12 cellular contexts compared by ENCODE assay signal in genomic region chr10:72075184-72076115, GRCh38. TPM values are rescaled to one million over a fixed set of nuclear protein-coding genes. Genes with fewer than 3 reads are reported as not detected.
A peak's percentile ranks its signal among the peaks of the same experiment; 100 is the strongest.
DNase-seq lines count a peak whose midpoint lies in the region; ATAC-seq and TF ChIP-seq lines count a peak whose summit lies in the region.
"Had no signal": no experiment of that assay in that cellular context is flagged by ENCODE, and none has a peak within 500 bp of the region (broad histone marks: within the 10 kb centered on the region; RNA-seq: fewer than 3 reads in every experiment).

No MANE protein-coding gene starts in this region.

- ATAC-seq in naive thymus-derived CD4-positive, alpha-beta T cell, result no peak

- H3K27me3 ChIP-seq in naive thymus-derived CD4-positive, alpha-beta T cell (ENCODE audit: control insufficient read depth in 2 of 2, insufficient read depth in 2 of 2, low read length in 2 of 2), result no peaks in the 10 kb centered on the region
- H3K27me3 ChIP-seq in sigmoid colon, result peaks cover 0 to 4% (median 0%) of the 10 kb centered on the region in 3 donors

- POLR2A ChIA-PET in naive thymus-derived CD4-positive, alpha-beta T cell (lab: Charles Lee), result interaction anchor here (0.6 to 1.9 kb wide), 10 partner anchors 8 to 285 kb away, joined by 3 to 9 read pairs (median 4); no protein-coding TSS in a partner anchor

- TF ChIP-seq CTCF in Calu3 (IDR thresholded peaks at IDR 0.05; ENCODE audit: unreplicated experiment) (no peak), sigmoid colon (IDR thresholded peaks at IDR 0.05) (no peak)

- H3K9me3 ChIP-seq in naive thymus-derived CD4-positive, alpha-beta T cell (ENCODE audit: control insufficient read depth in 2 of 3, low read length in 3 of 3), result no peaks in the 10 kb centered on the region
- no peaks in the 10 kb centered on the region for H3K9me3 ChIP-seq in sigmoid colon

- no peak for TF ChIP-seq POLR2A in sigmoid colon (IDR thresholded peaks at IDR 0.05)

- BruUV-seq in Calu3 (replicated peaks; lab: Mats Ljungman, UMichigan), result no TSS peak

- no peaks in the 10 kb centered on the region for H3K9me3 Mint-ChIP-seq in T-helper 1 cell treated with Interleukin-12 subunit alpha and Interleukin-12 subunit beta and Interleukin-4 antibody, amounts not matched to agents 30 μg/mL and 1 μg/mL, for 36 hours
- no peaks in the 10 kb centered on the region for H3K9me3 Mint-ChIP-seq in Calu3 (ENCODE audit: low read depth, unreplicated experiment)
- no peaks in the 10 kb centered on the region for H3K9me3 Mint-ChIP-seq in activated naive CD4-positive, alpha-beta T cell treated with anti-CD3 and anti-CD28 coated beads for 36 hours
- H3K9me3 Mint-ChIP-seq in naive thymus-derived CD4-positive, alpha-beta T cell, result peaks cover 0 to 4% (median 0%) of the 10 kb centered on the region in 11 donors

- intact Hi-C loops in Calu3 (cut with micrococcal nuclease; ENCODE audit: unreplicated experiment) (no loop called here), sigmoid colon (cut with DNase I) (no loop called here)
- intact Hi-C loops in activated naive CD4-positive, alpha-beta T cell treated with anti-CD3 and anti-CD28 coated beads for 36 hours (cut with micrococcal nuclease), result no loop called here
- intact Hi-C loops in naive thymus-derived CD4-positive, alpha-beta T cell (cut with micrococcal nuclease), result no loop called here

- DNase-seq in T-helper 1 cell (no peak), Calu3 (no peak), sigmoid colon (no peak), kidney tubule cell (ENCODE audit: low spot score) (no peak), NCI-H1930 (lab: John Stamatoyannopoulos, UW) (no peak)
- DNase-seq in activated naive CD4-positive, alpha-beta T cell treated with anti-CD3 and anti-CD28 coated beads for 36 hours, result peak; percentile 48
- peak in 1 of 9 donors; percentile 7 for DNase-seq in naive thymus-derived CD4-positive, alpha-beta T cell
- DNase-seq: anterior cingulate cortex, NCI-H510A had no signal

- peaks cover 51% of the 10 kb centered on the region for H3K4me1 Mint-ChIP-seq in T-helper 1 cell treated with Interleukin-12 subunit alpha and Interleukin-12 subunit beta and Interleukin-4 antibody, amounts not matched to agents 30 μg/mL and 1 μg/mL, for 36 hours (ENCODE audit: low read depth)
- H3K4me1 Mint-ChIP-seq in Calu3 (ENCODE audit: low read depth, unreplicated experiment), result peaks cover 32% of the 10 kb centered on the region
- H3K4me1 Mint-ChIP-seq in activated naive CD4-positive, alpha-beta T cell treated with anti-CD3 and anti-CD28 coated beads for 36 hours (ENCODE audit: low read depth), result peaks cover 71% of the 10 kb centered on the region
- H3K4me1 Mint-ChIP-seq in naive thymus-derived CD4-positive, alpha-beta T cell, result peaks cover 51 to 96% (median 82%) of the 10 kb centered on the region in 7 donors

- no peak for TF ChIP-seq EP300 in sigmoid colon (IDR thresholded peaks at IDR 0.05)

- H3K27ac Mint-ChIP-seq in T-helper 1 cell treated with Interleukin-12 subunit alpha and Interleukin-12 subunit beta and Interleukin-4 antibody, amounts not matched to agents 30 μg/mL and 1 μg/mL, for 36 hours, result peak overlapping the region; percentile 68
- H3K27ac Mint-ChIP-seq in Calu3 (ENCODE audit: unreplicated experiment), result peak overlapping the region; percentile 48
- H3K27ac Mint-ChIP-seq in activated naive CD4-positive, alpha-beta T cell treated with anti-CD3 and anti-CD28 coated beads for 36 hours, result peak overlapping the region; percentile 87
- peak overlapping the region; percentile 39 to 93 (median 88) for H3K27ac Mint-ChIP-seq in naive thymus-derived CD4-positive, alpha-beta T cell

- peaks cover 18 to 63% (median 27%) of the 10 kb centered on the region in 3 experiments for H3K36me3 ChIP-seq in naive thymus-derived CD4-positive, alpha-beta T cell (ENCODE audit: control insufficient read depth in 2 of 3, insufficient read depth in 3 of 3, low read length in 3 of 3)
- no peaks in the 10 kb centered on the region for H3K36me3 ChIP-seq in sigmoid colon

- 70 to 76% methylated on average over 13 of the region's 13 CpGs for WGBS in sigmoid colon, 2 donors

- H3K4me3 Mint-ChIP-seq in T-helper 1 cell treated with Interleukin-12 subunit alpha and Interleukin-12 subunit beta and Interleukin-4 antibody, amounts not matched to agents 30 μg/mL and 1 μg/mL, for 36 hours, result peak overlapping the region; percentile 13
- H3K4me3 Mint-ChIP-seq in Calu3 (ENCODE audit: low read depth, unreplicated experiment), result no peak overlapping the region
- no peak overlapping the region for H3K4me3 Mint-ChIP-seq in activated naive CD4-positive, alpha-beta T cell treated with anti-CD3 and anti-CD28 coated beads for 36 hours
- H3K4me3 Mint-ChIP-seq in naive thymus-derived CD4-positive, alpha-beta T cell, result peak overlapping the region in 8 of 10 donors; percentile 59 to 97 (median 65)

- H3K36me3 Mint-ChIP-seq in T-helper 1 cell treated with Interleukin-12 subunit alpha and Interleukin-12 subunit beta and Interleukin-4 antibody, amounts not matched to agents 30 μg/mL and 1 μg/mL, for 36 hours (ENCODE audit: low read depth), result peaks cover 32% of the 10 kb centered on the region
- peaks cover 9% of the 10 kb centered on the region for H3K36me3 Mint-ChIP-seq in Calu3 (ENCODE audit: insufficient read depth, unreplicated experiment)
- peaks cover 35% of the 10 kb centered on the region for H3K36me3 Mint-ChIP-seq in activated naive CD4-positive, alpha-beta T cell treated with anti-CD3 and anti-CD28 coated beads for 36 hours (ENCODE audit: low read depth)
- peaks cover 12 to 36% (median 16%) of the 10 kb centered on the region in 5 donors for H3K36me3 Mint-ChIP-seq in naive thymus-derived CD4-positive, alpha-beta T cell

- H3K27ac ChIP-seq in naive thymus-derived CD4-positive, alpha-beta T cell (ENCODE audit: low read depth, low read length), result peak overlapping the region; percentile 69
- no peak overlapping the region for H3K27ac ChIP-seq in sigmoid colon
- H3K27ac ChIP-seq: 22Rv1, coronary artery had no signal

- no peak overlapping the region for H3K4me3 ChIP-seq in naive thymus-derived CD4-positive, alpha-beta T cell (ENCODE audit: low read length)
- no peak overlapping the region for H3K4me3 ChIP-seq in sigmoid colon
- H3K4me3 ChIP-seq: coronary artery had no signal

- CTCF ChIA-PET in Calu3 (lab: Charles Lee), result no interaction called here
- CTCF ChIA-PET in activated naive CD4-positive, alpha-beta T cell treated with anti-CD3 and anti-CD28 coated beads for 36 hours (lab: Charles Lee), result interaction anchor here (0.7 to 3.2 kb wide), 4 partner anchors 18 to 264 kb away, joined by 3 to 12 read pairs (median 4); no protein-coding TSS in a partner anchor
- CTCF ChIA-PET in naive thymus-derived CD4-positive, alpha-beta T cell (lab: Charles Lee), result interaction anchor here (0.7 to 2.0 kb wide), 2 partner anchors 27 to 36 kb away, joined by 3 to 9 read pairs; no protein-coding TSS in a partner anchor

- peaks cover 62 to 69% of the 10 kb centered on the region in 2 donors for H3K4me1 ChIP-seq in naive thymus-derived CD4-positive, alpha-beta T cell (ENCODE audit: control insufficient read depth in 2 of 2, insufficient read depth in 2 of 2, low read length in 2 of 2)
- no peaks in the 10 kb centered on the region for H3K4me1 ChIP-seq in sigmoid colon

- H3K27me3 Mint-ChIP-seq in T-helper 1 cell treated with Interleukin-12 subunit alpha and Interleukin-12 subunit beta and Interleukin-4 antibody, amounts not matched to agents 30 μg/mL and 1 μg/mL, for 36 hours (ENCODE audit: low read depth), result no peaks in the 10 kb centered on the region
- no peaks in the 10 kb centered on the region for H3K27me3 Mint-ChIP-seq in Calu3 (ENCODE audit: unreplicated experiment)
- H3K27me3 Mint-ChIP-seq in activated naive CD4-positive, alpha-beta T cell treated with anti-CD3 and anti-CD28 coated beads for 36 hours (ENCODE audit: low read depth), result no peaks in the 10 kb centered on the region
- H3K27me3 Mint-ChIP-seq in naive thymus-derived CD4-positive, alpha-beta T cell, result no peaks in the 10 kb centered on the region

RNA-seq across cellular contexts. Expression of gene SPOCK2, which starts 12.9 kb away (rescaled TPM):
- total RNA-seq in Calu3 (2022) (162 and 205 TPM in 2 replicates), sigmoid colon (1 to 10 TPM; 5.8 to 10.0 (median 8.5) TPM)
- 100 to 1,000 TPM; 205 to 208 TPM for total RNA-seq in activated naive CD4-positive, alpha-beta T cell treated with anti-CD3 and anti-CD28 coated beads for 36 hours
- 100 to 1,000 TPM; 312 to 543 (median 505) TPM for total RNA-seq in naive thymus-derived CD4-positive, alpha-beta T cell
- polyA plus RNA-seq in naive thymus-derived CD4-positive, alpha-beta T cell, result 100 to 1,000 TPM; 200 to 250 TPM
- polyA plus RNA-seq in sigmoid colon, result 10 to 100 TPM in 1 of 3 donors, 1 to 10 TPM in 1, under 1 TPM in 1; 0.60 to 59.5 (median 2.8) TPM

Comparison
In these comparisons a context has a peak if more than half of its experiments do, and no peak if none do; other contexts are left out.
1. H3K4me3 Mint-ChIP-seq: peak in T-helper 1 cell treated with Interleukin-12 subunit alpha and Interleukin-12 subunit beta and Interleukin-4 antibody, amounts not matched to agents 30 μg/mL and 1 μg/mL, for 36 hours (single experiment) and naive thymus-derived CD4-positive, alpha-beta T cell (8 of 10); none in Calu3 (single experiment) and activated naive CD4-positive, alpha-beta T cell treated with anti-CD3 and anti-CD28 coated beads for 36 hours (single experiment).
2. RNA of gene SPOCK2, which starts 12.9 kb away (total RNA-seq): 312 to 543 TPM in naive thymus-derived CD4-positive, alpha-beta T cell, 205 to 208 TPM in activated naive CD4-positive, alpha-beta T cell treated with anti-CD3 and anti-CD28 coated beads for 36 hours and 162 to 205 TPM in Calu3; 5.8 to 10.0 TPM in sigmoid colon; every median in the first group is over 10 times any median in the second.
3. Peak in every context shown above with its lines, with median percentiles within 50 percentile points of each other: H3K27ac Mint-ChIP-seq.